18 cellular contexts compared by ENCODE assay signal in genomic region chr2:240917684-240918257, GRCh38. TPM values are rescaled to one million over a fixed set of nuclear protein-coding genes. Genes with fewer than 3 reads are reported as not detected.
DNase-seq lines count a peak whose midpoint lies in the region; ATAC-seq, FAIRE-seq and TF ChIP-seq lines count a peak whose summit lies in the region.
"Had no signal": no experiment of that assay in that cellular context is flagged by ENCODE, and none has a peak within 500 bp of the region (broad histone marks: within the 10 kb centered on the region; RNA-seq: fewer than 3 reads in every experiment).

No MANE protein-coding gene starts in this region.

- H3K23ac ChIP-seq in neuronal stem cell (ENCODE audit: low read depth, low read length, poor library complexity): peak overlapping the region; percentile 20

- H2BK15ac ChIP-seq in neuronal stem cell (ENCODE audit: low read length): peak overlapping the region; percentile 55

- no peaks in the 10 kb centered on the region for H3K36me3 Mint-ChIP-seq in endodermal cell (ENCODE audit: low read depth)
- H3K36me3 Mint-ChIP-seq in effector memory CD8-positive, alpha-beta T cell (ENCODE audit: insufficient read depth): no peaks in the 10 kb centered on the region

- peaks cover 14% of the 10 kb centered on the region for H3K27me3 Mint-ChIP-seq in endodermal cell (ENCODE audit: insufficient read depth)
- H3K27me3 Mint-ChIP-seq in effector memory CD8-positive, alpha-beta T cell: peaks cover 15 to 66% of the 10 kb centered on the region in 2 donors

- no peak overlapping the region for H4K8ac ChIP-seq in neuronal stem cell (ENCODE audit: low read depth, low read length)

- TF ChIP-seq POLR2A in A549 (IDR thresholded peaks at IDR 0.05; ENCODE audit: low read length): no peak

- H3K4me1 Mint-ChIP-seq in endodermal cell: no peaks in the 10 kb centered on the region
- H3K4me1 Mint-ChIP-seq in effector memory CD8-positive, alpha-beta T cell (ENCODE audit: low read depth in 2 of 2): peaks cover 0 to 3% of the 10 kb centered on the region in 2 donors

- POLR2A ChIA-PET in A549 (lab: Yijun Ruan, JAX): no interaction called here

- no peak overlapping the region for H3K4me3 ChIP-seq in A549
- no peak overlapping the region for H3K4me3 ChIP-seq in H7 (ENCODE audit: insufficient read depth, low read depth, low read length)
- no peak overlapping the region for H3K4me3 ChIP-seq in endodermal cell (ENCODE audit: low read length)
- H3K4me3 ChIP-seq in neuronal stem cell (ENCODE audit: low read length in 2 of 2): no peak overlapping the region
- H3K4me3 ChIP-seq: ascending aorta had no signal

- no peaks in the 10 kb centered on the region for H3K9me3 Mint-ChIP-seq in endodermal cell
- no peaks in the 10 kb centered on the region for H3K9me3 Mint-ChIP-seq in effector memory CD8-positive, alpha-beta T cell
- H3K9me3 Mint-ChIP-seq: dendritic cell treated with granulocyte-macrophage colony-stimulating factor and Interleukin-4, amounts not matched to agents 40 ng/mL and 50 ng/mL, for 4 days; T-helper 1 cell treated with Interleukin-12 subunit alpha and Interleukin-12 subunit beta and Interleukin-4 antibody, amounts not matched to agents 30 μg/mL and 1 μg/mL, for 36 hours had no signal

- 80% methylated on average over 5 of the region's 10 CpGs for WGBS in A549 (ENCODE audit: missing lambda C conversion rate)
- 90 to 93% methylated on average over 7 to 10 of the region's 10 CpGs for WGBS in endodermal cell (ENCODE audit: insufficient coverage in 1 of 2, insufficient read length in 1 of 2), 2 experiments
- no CpG with 5 or more reads among the region's 10 CpGs for WGBS in neuronal stem cell (ENCODE audit: extremely low coverage in 2 of 2, insufficient read length in 2 of 2, insufficient replicate concordance in 1 of 2), 2 donors

- no peak overlapping the region for H2BK120ac ChIP-seq in neuronal stem cell (ENCODE audit: low read depth, low read length)

- no peak overlapping the region for H3K27ac Mint-ChIP-seq in endodermal cell
- H3K27ac Mint-ChIP-seq in effector memory CD8-positive, alpha-beta T cell: no peak overlapping the region
- H3K27ac Mint-ChIP-seq: dendritic cell treated with granulocyte-macrophage colony-stimulating factor and Interleukin-4, amounts not matched to agents 40 ng/mL and 50 ng/mL, for 4 days; T-helper 1 cell treated with Interleukin-12 subunit alpha and Interleukin-12 subunit beta and Interleukin-4 antibody, amounts not matched to agents 30 μg/mL and 1 μg/mL, for 36 hours had no signal

- no peak for TF ChIP-seq CTCF in A549 (IDR thresholded peaks at IDR 0.05)
- no peak for TF ChIP-seq CTCF in endodermal cell (conservative IDR thresholded peaks at IDR 0.05)

- H4K91ac ChIP-seq in neuronal stem cell (ENCODE audit: low read depth, low read length, poor library complexity): no peak overlapping the region

- peak overlapping the region; percentile 92 for H2AK5ac ChIP-seq in neuronal stem cell (ENCODE audit: low read depth, low read length)

- no peak overlapping the region for H3K4me3 Mint-ChIP-seq in endodermal cell
- no peak overlapping the region for H3K4me3 Mint-ChIP-seq in effector memory CD8-positive, alpha-beta T cell
- H3K4me3 Mint-ChIP-seq: dendritic cell treated with granulocyte-macrophage colony-stimulating factor and Interleukin-4, amounts not matched to agents 40 ng/mL and 50 ng/mL, for 4 days; T-helper 1 cell treated with Interleukin-12 subunit alpha and Interleukin-12 subunit beta and Interleukin-4 antibody, amounts not matched to agents 30 μg/mL and 1 μg/mL, for 36 hours had no signal

- CTCF ChIA-PET in A549 (lab: Yijun Ruan, JAX): interaction anchor here (1.4 to 2.0 kb wide), 2 partner anchors 66 to 72 kb away, joined by 4 to 6 read pairs; no protein-coding TSS in a partner anchor

- H3K27me3 ChIP-seq in H7 (ENCODE audit: control insufficient read depth, insufficient read depth, low read length) (peaks cover 8% of the 10 kb centered on the region), endodermal cell (ENCODE audit: control insufficient read depth, insufficient read depth, low read length, poor library complexity, severe bottlenecking) (peaks cover 11% of the 10 kb centered on the region), neuronal stem cell (ENCODE audit: control insufficient read depth in 3 of 3, insufficient read depth in 3 of 3, low read depth in 1 of 3, low read length in 3 of 3) (peaks cover 0 to 76% (median 8%) of the 10 kb centered on the region in 3 experiments)
- H3K27me3 ChIP-seq: ascending aorta had no signal

- H3K27ac ChIP-seq in A549 (peak overlapping the region in 1 of 2 experiments; percentile 90; a peak in 4 of 6 replicates), endodermal cell (ENCODE audit: low read depth, low read length) (no peak overlapping the region), neuronal stem cell (replicated peaks; ENCODE audit: low read length) (no peak overlapping the region)
- H3K27ac ChIP-seq: KMS-11 had no signal

- H2AFZ ChIP-seq in neuronal stem cell (ENCODE audit: low read length): no peak overlapping the region

- no peak overlapping the region for H2BK5ac ChIP-seq in neuronal stem cell (ENCODE audit: low read length)

- FAIRE-seq in A549 (lab: Jason Lieb, UNC): no peak
- FAIRE-seq: GM19239 had no signal

- H3K14ac ChIP-seq in neuronal stem cell (ENCODE audit: low read length): no peak overlapping the region

- ATAC-seq in A549 (no peak), HG02870 (IDR thresholded peaks at IDR 0.05; ENCODE audit: unreplicated experiment) (no peak), GM21390 (IDR thresholded peaks at IDR 0.05; ENCODE audit: unreplicated experiment) (no peak)
- ATAC-seq in effector memory CD8-positive, alpha-beta T cell (replicated peaks): no peak

- H3K4me1 ChIP-seq in A549 (peaks cover 59% of the 10 kb centered on the region), endodermal cell (ENCODE audit: control insufficient read depth, insufficient read depth, low read length) (no peaks in the 10 kb centered on the region), neuronal stem cell (ENCODE audit: control insufficient read depth in 2 of 2, insufficient read depth in 1 of 2, low read depth in 1 of 2, low read length in 2 of 2) (peaks cover 3 to 6% of the 10 kb centered on the region in 2 donors)

- H3K9ac ChIP-seq in endodermal cell (ENCODE audit: extremely low read depth, low read length, poor library complexity, severe bottlenecking): no peak overlapping the region
- H3K9ac ChIP-seq in neuronal stem cell (ENCODE audit: low read depth, low read length, poor library complexity): no peak overlapping the region
- H3K9ac ChIP-seq: KMS-11 had no signal

- H3K36me3 ChIP-seq in H7 (replicated peaks; ENCODE audit: control insufficient read depth, insufficient read depth, low read length): no peaks in the 10 kb centered on the region
- no peaks in the 10 kb centered on the region for H3K36me3 ChIP-seq in endodermal cell (ENCODE audit: control insufficient read depth, insufficient read depth, low read length)
- H3K36me3 ChIP-seq in neuronal stem cell (replicated peaks in 1 of 2; ENCODE audit: control insufficient read depth in 2 of 2, insufficient read depth in 2 of 2, low read length in 2 of 2): no peaks in the 10 kb centered on the region
- H3K36me3 ChIP-seq: ascending aorta had no signal

- H3K18ac ChIP-seq in neuronal stem cell (ENCODE audit: low read length): peak overlapping the region; percentile 35

- H3K79me1 ChIP-seq in neuronal stem cell (ENCODE audit: low read depth, low read length): peaks cover 2% of the 10 kb centered on the region

- no peak for DNase-seq in A549 (ENCODE audit: low read depth in 1 of 2, low spot score in 1 of 2)
- peak; percentile 46 for DNase-seq in H7
- peak; percentile 50 for DNase-seq in endodermal cell
- no peak for DNase-seq in neuronal stem cell (ENCODE audit: low spot score)
- DNase-seq in effector memory CD8-positive, alpha-beta T cell: no peak
- DNase-seq in DMS79 treated with DMSO at 0.1 percent for 48 hours (lab: John Stamatoyannopoulos, UW): no peak
- DNase-seq: activated CD4-positive, alpha-beta T cell treated with anti-CD3 and anti-CD28 coated beads for 4 hours; activated T-cell treated with anti-CD3 and anti-CD28 coated beads, Interleukin-2, amount 50 U/mL, for 48 hours; NCI-H1436 treated with DMSO at 0.1 percent for 48 hours; occipital lobe had no signal

- TF ChIP-seq EP300 in A549 (IDR thresholded peaks at IDR 0.05): no peak

- H2BK12ac ChIP-seq in neuronal stem cell (ENCODE audit: low read length): no peak overlapping the region

- peak overlapping the region; percentile 66 for H3K4ac ChIP-seq in neuronal stem cell (ENCODE audit: low read length)

- TF ChIP-seq RAD21 in A549 (conservative IDR thresholded peaks at IDR 0.05 in 1 of 2, IDR thresholded peaks at IDR 0.05 in 1 of 2): no peak

- H3K4me2 ChIP-seq in A549 (0 out of 3 replicates have a peak overlapping the region, but pooled peaks have one; percentile 80), neuronal stem cell (ENCODE audit: insufficient read depth, low read length, poor library complexity, severe bottlenecking) (no peak overlapping the region)
- H3K4me2 ChIP-seq: KMS-11 had no signal

- H3K9me3 ChIP-seq in A549 (no peaks in the 10 kb centered on the region), endodermal cell (ENCODE audit: control insufficient read depth, low read length) (no peaks in the 10 kb centered on the region), neuronal stem cell (replicated peaks in 1 of 2; ENCODE audit: control insufficient read depth in 2 of 2, insufficient read depth in 1 of 2, low read depth in 1 of 2, low read length in 2 of 2) (no peaks in the 10 kb centered on the region)
- H3K9me3 ChIP-seq: ascending aorta had no signal

RNA-seq across cellular contexts. Expression of gene CROCC2, which starts 11.6 kb away (rescaled TPM):
- polyA plus RNA-seq in A549 (2011; rRNA removed) (not detected in 2 replicates), A549 (2017; fragmentation: RNase III; extraction: RNeasy Plus Mini Kit Qiagen cat#74134 plus additional on column Dnase treatment) (not detected in 3 replicates)
- not detected in 2 replicates for polyA plus RNA-seq in A549 (2012; cell fraction: cytosol; rRNA removed)
- polyA plus RNA-seq in A549 (2012; cell fraction: nucleus; rRNA removed): 0.01 and 0.04 TPM in 2 replicates
- polyA minus RNA-seq in A549 (2011; rRNA and poly(A)+ RNA removed): not detected in 2 replicates
- total RNA-seq in H7 (2014; rRNA removed; shearing (Covaris generic)): 0.38 TPM in 1 of 2 replicates, not detected in the other
- total RNA-seq in endodermal cell: not detected
- polyA plus RNA-seq in endodermal cell (2013, experiment 1 of 2): not detected
- polyA plus RNA-seq in endodermal cell (2013, experiment 2 of 2): not detected
- not detected for polyA plus RNA-seq in neuronal stem cell (2013, experiment 1 of 2)
- polyA plus RNA-seq in neuronal stem cell (2013, experiment 2 of 2): not detected
- total RNA-seq: NCI-H460 had no signal

RNA-seq across cellular contexts. Expression of gene MAB21L4, which starts 21.8 kb away (rescaled TPM):
- not detected in 2 replicates for polyA plus RNA-seq in A549 (2011; rRNA removed)
- 0.03 and 0.04 TPM in 2 replicates for polyA plus RNA-seq in A549 (2012; cell fraction: cytosol; rRNA removed)
- polyA plus RNA-seq in A549 (2012; cell fraction: nucleus; rRNA removed): 0.05 TPM in 1 of 2 replicates, not detected in the other
- not detected in 3 replicates for polyA plus RNA-seq in A549 (2017; fragmentation: RNase III; extraction: RNeasy Plus Mini Kit Qiagen cat#74134 plus additional on column Dnase treatment)
- not detected in 2 replicates for polyA minus RNA-seq in A549 (2011; rRNA and poly(A)+ RNA removed)
- not detected in 2 replicates for total RNA-seq in H7 (2014; rRNA removed; shearing (Covaris generic))
- total RNA-seq in endodermal cell: under 1 TPM in 1 of 2 donors, not detected in 1; 0.31 TPM
- polyA plus RNA-seq in endodermal cell (2013, experiment 1 of 2): not detected
- polyA plus RNA-seq in endodermal cell (2013, experiment 2 of 2): not detected
- not detected for polyA plus RNA-seq in neuronal stem cell (2013, experiment 1 of 2)
- polyA plus RNA-seq in neuronal stem cell (2013, experiment 2 of 2): not detected
- total RNA-seq: ascending aorta, NCI-H460, occipital lobe had no signal

RNA-seq across cellular contexts. Expression of gene AGXT, which starts 49.1 kb away (rescaled TPM):
- polyA plus RNA-seq in A549 (2011; rRNA removed): not detected in 2 replicates
- polyA plus RNA-seq in A549 (2012; cell fraction: cytosol; rRNA removed): not detected in 2 replicates
- polyA plus RNA-seq in A549 (2012; cell fraction: nucleus; rRNA removed): not detected in 2 replicates
- not detected in 3 replicates for polyA plus RNA-seq in A549 (2017; fragmentation: RNase III; extraction: RNeasy Plus Mini Kit Qiagen cat#74134 plus additional on column Dnase treatment)
- polyA minus RNA-seq in A549 (2011; rRNA and poly(A)+ RNA removed): not detected in 2 replicates
- total RNA-seq in H7 (2014; rRNA removed; shearing (Covaris generic)): not detected in 2 replicates
- total RNA-seq in endodermal cell: under 1 TPM in 1 of 2 donors, not detected in 1; 0.31 TPM
- not detected for polyA plus RNA-seq in endodermal cell (2013, experiment 1 of 2)
- polyA plus RNA-seq in endodermal cell (2013, experiment 2 of 2): not detected
- not detected for polyA plus RNA-seq in neuronal stem cell (2013, experiment 1 of 2)
- polyA plus RNA-seq in neuronal stem cell (2013, experiment 2 of 2): not detected
- total RNA-seq: ascending aorta, NCI-H460, occipital lobe had no signal

Comparison
In these comparisons a context has a peak if more than half of its experiments do, and no peak if none do; other contexts are left out.
1. DNase-seq: peak in H7 (single experiment) and endodermal cell (single experiment); none in A549 (0 of 2), neuronal stem cell (single experiment), effector memory CD8-positive, alpha-beta T cell (0 of 3) and DMS79 treated with DMSO at 0.1 percent for 48 hours (single experiment).